1 cellular context compared by ENCODE assay signal in genomic region chr2:217797170-217797569, GRCh38.
TF ChIP-seq lines count a peak whose summit lies in the region.

No MANE protein-coding gene starts in this region.

TF ChIP-seq in H1, 55 proteins besides CTCF, POLR2A, EP300 and RAD21:
- TF ChIP-seq BRCA1 (IDR thresholded peaks at IDR 0.05; ENCODE audit: low read depth, low read length) (no peak), CHD1 (IDR thresholded peaks at IDR 0.05; ENCODE audit: low read depth, low read length) (no peak), NRF1 (IDR thresholded peaks at IDR 0.05; ENCODE audit: low read depth, low read length) (no peak), CBX5 (IDR thresholded peaks at IDR 0.05; ENCODE audit: low read depth, low read length) (no peak), TAF7 (optimal IDR thresholded peaks at IDR 0.05; ENCODE audit: borderline replicate concordance, low read depth, low read length) (no peak), SIX5 (IDR thresholded peaks at IDR 0.05; ENCODE audit: low read depth, low read length) (no peak), SIN3A (conservative IDR thresholded peaks at IDR 0.05 in 1 of 2, IDR thresholded peaks at IDR 0.05 in 1 of 2; ENCODE audit: low read depth in 1 of 2, low read length in 2 of 2) (no peak), RBBP5 (IDR thresholded peaks at IDR 0.05; ENCODE audit: borderline replicate concordance, low read depth, low read length) (no peak), RFX5 (IDR thresholded peaks at IDR 0.05; ENCODE audit: borderline replicate concordance, low read depth, low read length) (no peak), BCL11A (IDR thresholded peaks at IDR 0.05; ENCODE audit: low read depth in 2 of 2, low read length in 2 of 2) (no peak), MAFK (IDR thresholded peaks at IDR 0.05; ENCODE audit: low read depth, low read length) (no peak), CHD2 (IDR thresholded peaks at IDR 0.05; ENCODE audit: low read length) (no peak), RXRA (IDR thresholded peaks at IDR 0.05; ENCODE audit: insufficient read depth, low read depth, low read length) (no peak), HDAC2 (IDR thresholded peaks at IDR 0.05; ENCODE audit: borderline replicate concordance in 1 of 2, low read depth in 2 of 2, low read length in 2 of 2) (no peak)
- TF ChIP-seq, protein P1, sequence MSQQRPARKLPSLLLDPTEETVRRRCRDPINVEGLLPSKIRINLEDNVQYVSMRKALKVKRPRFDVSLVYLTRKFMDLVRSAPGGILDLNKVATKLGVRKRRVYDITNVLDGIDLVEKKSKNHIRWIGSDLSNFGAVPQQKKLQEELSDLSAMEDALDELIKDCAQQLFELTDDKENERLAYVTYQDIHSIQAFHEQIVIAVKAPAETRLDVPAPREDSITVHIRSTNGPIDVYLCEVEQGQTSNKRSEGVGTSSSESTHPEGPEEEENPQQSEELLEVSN (IDR thresholded peaks at IDR 0.05): no peak
- TF ChIP-seq, protein P2, sequence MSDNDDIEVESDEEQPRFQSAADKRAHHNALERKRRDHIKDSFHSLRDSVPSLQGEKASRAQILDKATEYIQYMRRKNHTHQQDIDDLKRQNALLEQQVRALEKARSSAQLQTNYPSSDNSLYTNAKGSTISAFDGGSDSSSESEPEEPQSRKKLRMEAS (IDR thresholded peaks at IDR 0.05): no peak
